In genomic region chr10:1715821-1716220, GRCh38 we compare ENCODE assay signal across 8 cellular contexts. TPM values are rescaled to one million over a fixed set of nuclear protein-coding genes. Genes with fewer than 3 reads are reported as not detected.
DNase-seq lines count a peak whose midpoint lies in the region; ATAC-seq and TF ChIP-seq lines count a peak whose summit lies in the region.

No MANE protein-coding gene starts in this region.

- no peak overlapping the region for H2AFZ ChIP-seq in PC-9

- H3K27me3 ChIP-seq in prostate gland (replicated peaks; ENCODE audit: insufficient read depth) (no peaks in the 10 kb centered on the region), PC-9 (ENCODE audit: insufficient read depth, low read depth) (no peaks in the 10 kb centered on the region)

- peak; percentile 62 for DNase-seq in activated naive CD4-positive, alpha-beta T cell treated with anti-CD3 and anti-CD28 coated beads, Interleukin-2, amount 50 U/mL, for 16 hours
- DNase-seq in prostate gland (ENCODE audit: low spot score) (peak; percentile 18), NCI-H1105 treated with DMSO at 0.1 percent for 48 hours (lab: John Stamatoyannopoulos, UW) (no peak), PC-9 (no peak), MV-4-11 (lab: John Stamatoyannopoulos, UW) (no peak)

- CTCF ChIA-PET in PC-9 (lab: Charles Lee) = no interaction called here

- no peak overlapping the region for H3K4me2 ChIP-seq in PC-9

- intact Hi-C loops in prostate gland (cut with DNase I) (no loop called here), PC-9 (cut with micrococcal nuclease; ENCODE audit: unreplicated experiment) (no loop called here)

- no peak for TF ChIP-seq POLR2A in prostate gland (IDR thresholded peaks at IDR 0.05)

- no peaks in the 10 kb centered on the region for H3K79me2 ChIP-seq in PC-9 (ENCODE audit: low read depth)

- no peaks in the 10 kb centered on the region for H3K36me3 ChIP-seq in prostate gland
- H3K36me3 ChIP-seq in PC-9 (ENCODE audit: low read depth) = no peaks in the 10 kb centered on the region

- H3K27ac ChIP-seq in prostate gland = no peak overlapping the region
- no peak overlapping the region for H3K27ac ChIP-seq in PC-9

- no peaks in the 10 kb centered on the region for H4K20me1 ChIP-seq in PC-9 (ENCODE audit: insufficient read depth)

- peak; percentile 54 for ATAC-seq in HG02884 (IDR thresholded peaks at IDR 0.05; ENCODE audit: unreplicated experiment)
- no peak for ATAC-seq in HG03095 (IDR thresholded peaks at IDR 0.05; ENCODE audit: unreplicated experiment)

- no TSS peak for BruUV-seq in PC-9 (replicated peaks; lab: Mats Ljungman, UMichigan)

- POLR2A ChIA-PET in PC-9 (lab: Charles Lee; ENCODE audit: unreplicated experiment) = no interaction called here

- 42% methylated on average over 18 of the region's 18 CpGs for WGBS in prostate gland

- H3K9me3 ChIP-seq in prostate gland (no peaks in the 10 kb centered on the region), PC-9 (ENCODE audit: insufficient read depth, low read depth) (no peaks in the 10 kb centered on the region)

- H3K4me1 ChIP-seq in prostate gland (replicated peaks) (no peaks in the 10 kb centered on the region), PC-9 (replicated peaks; ENCODE audit: insufficient read depth) (no peaks in the 10 kb centered on the region)

- H3F3A ChIP-seq in PC-9 (ENCODE audit: insufficient read depth, low read depth) = no peaks in the 10 kb centered on the region

- H3K4me3 ChIP-seq in prostate gland = no peak overlapping the region
- no peak overlapping the region for H3K4me3 ChIP-seq in PC-9

- H3K9me2 ChIP-seq in PC-9 (ENCODE audit: insufficient read depth) = no peaks in the 10 kb centered on the region

- TF ChIP-seq CTCF in GM12872 (IDR thresholded peaks at IDR 0.05; ENCODE audit: insufficient read depth, low read depth, low read length) = peak; percentile 87
- peak in 3 of 4 experiments; percentile 13 to 37 (median 32) for TF ChIP-seq CTCF in prostate gland (IDR thresholded peaks at IDR 0.05)
- TF ChIP-seq CTCF in PC-9 (conservative IDR thresholded peaks at IDR 0.05) = no peak

RNA-seq across cellular contexts. Expression of gene ADARB2, which starts 21.5 kb away (rescaled TPM):
- 10 to 100 TPM in 1 of 2 donors, under 1 TPM in 1; 0.36 to 10.5 TPM for total RNA-seq in prostate gland
- not detected in 2 replicates for total RNA-seq in PC-9 (2021)

Comparison
In these comparisons a context has a peak if more than half of its experiments do, and no peak if none do; other contexts are left out.
1. DNase-seq: peak in activated naive CD4-positive, alpha-beta T cell treated with anti-CD3 and anti-CD28 coated beads, Interleukin-2, amount 50 U/mL, for 16 hours (single experiment) and prostate gland (single experiment); none in NCI-H1105 treated with DMSO at 0.1 percent for 48 hours (single experiment), PC-9 (0 of 2) and MV-4-11 (single experiment).